23 cellular contexts compared by ENCODE assay signal in genomic region chr5:135313405-135313804, GRCh38.
DNase-seq lines count a peak whose midpoint lies in the region; ATAC-seq and TF ChIP-seq lines count a peak whose summit lies in the region.
"Had no signal": no experiment of that assay in that cellular context is flagged by ENCODE, and none has a peak within 500 bp of the region (broad histone marks: within the 10 kb centered on the region; RNA-seq: fewer than 3 reads in every experiment).

No MANE protein-coding gene starts in this region.

- no peaks in the 10 kb centered on the region for H3K9me3 Mint-ChIP-seq in natural killer cell treated with Interleukin-12 subunit alpha and Interleukin-12 subunit beta and Interleukin-15 and Interleukin-18, amount 100 ng/mL, for 72 hours
- H3K9me3 Mint-ChIP-seq in natural killer cell, result no peaks in the 10 kb centered on the region
- H3K9me3 Mint-ChIP-seq in activated T-helper 1 cell treated with anti-CD3 and anti-CD28 coated beads, Interleukin-12 subunit alpha, Interleukin-12 subunit beta, Interleukin-2, Interleukin-4 antibody, amounts not matched to agents 30 ng/mL and 10 ng/mL and 1 ng/mL, durations not matched to agents 14 hours and 24 hours and 36 hours, result no peaks in the 10 kb centered on the region
- H3K9me3 Mint-ChIP-seq: neural progenitor cell had no signal

- H3K79me1 ChIP-seq in IMR-90 (ENCODE audit: low read depth in 1 of 2, low read length in 2 of 2), result no peaks in the 10 kb centered on the region; a peak in 1 of 4 replicates

- H4K5ac ChIP-seq in IMR-90 (ENCODE audit: low read depth, low read length), result no peak overlapping the region

- no peak overlapping the region for H3K4me3 Mint-ChIP-seq in natural killer cell treated with Interleukin-12 subunit alpha and Interleukin-12 subunit beta and Interleukin-15 and Interleukin-18, amount 100 ng/mL, for 72 hours
- no peak overlapping the region for H3K4me3 Mint-ChIP-seq in natural killer cell
- H3K4me3 Mint-ChIP-seq in activated T-helper 1 cell treated with anti-CD3 and anti-CD28 coated beads, Interleukin-12 subunit alpha, Interleukin-12 subunit beta, Interleukin-2, Interleukin-4 antibody, amounts not matched to agents 30 ng/mL and 10 ng/mL and 1 ng/mL, durations not matched to agents 14 hours and 24 hours and 36 hours, result peak overlapping the region; percentile 24
- H3K4me3 Mint-ChIP-seq: CD14-positive monocyte, neural progenitor cell had no signal

- H3K4me1 Mint-ChIP-seq in natural killer cell treated with Interleukin-12 subunit alpha and Interleukin-12 subunit beta and Interleukin-15 and Interleukin-18, amount 100 ng/mL, for 72 hours (ENCODE audit: low read depth in 2 of 2), result peaks cover 6 to 12% of the 10 kb centered on the region in 2 donors
- H3K4me1 Mint-ChIP-seq in natural killer cell, result peaks cover 5 to 15% of the 10 kb centered on the region in 2 donors
- H3K4me1 Mint-ChIP-seq in activated T-helper 1 cell treated with anti-CD3 and anti-CD28 coated beads, Interleukin-12 subunit alpha, Interleukin-12 subunit beta, Interleukin-2, Interleukin-4 antibody, amounts not matched to agents 30 ng/mL and 10 ng/mL and 1 ng/mL, durations not matched to agents 14 hours and 24 hours and 36 hours (ENCODE audit: low read depth), result peaks cover 62% of the 10 kb centered on the region

- TF ChIP-seq CTCF in natural killer cell (IDR thresholded peaks at IDR 0.05) (no peak), IMR-90 (conservative IDR thresholded peaks at IDR 0.05; ENCODE audit: low read depth, low read length) (no peak)

- CTCF ChIA-PET in IMR-90 (lab: Yijun Ruan, JAX), result interaction anchor here (0.6 kb wide), 1 partner anchor 38 kb away, joined by 7 read pairs; no protein-coding TSS in a partner anchor

- in situ Hi-C loops in IMR-90 (cut with MboI; ENCODE audit: low sequenced_read_pairs) (no loop called here), ACHN (cut with HindIII; ENCODE audit: low pct_ligation_motif_present, low pct_unique_long_range_greater_than_20kb, low sequenced_read_pairs) (no loop called here)

- no TSS peak for BruUV-seq in IMR-90 (replicated peaks; lab: Mats Ljungman, UMichigan)

- no peaks in the 10 kb centered on the region for H3K9me3 ChIP-seq in IMR-90 (ENCODE audit: control insufficient read depth, insufficient read depth, low read length)
- H3K9me3 ChIP-seq: gastroesophageal sphincter, right lobe of liver, SJSA1, upper lobe of left lung had no signal

- no peak overlapping the region for H2AK9ac ChIP-seq in IMR-90 (replicated peaks; ENCODE audit: low read depth, low read length, poor library complexity)

- no peak for TF ChIP-seq RAD21 in IMR-90 (IDR thresholded peaks at IDR 0.05; ENCODE audit: low read length)

- H2BK20ac ChIP-seq in IMR-90 (ENCODE audit: low read depth, low read length), result peak overlapping the region; percentile 69; the same call in 1 of the 2 replicates

- TF ChIP-seq POLR2A in IMR-90 (IDR thresholded peaks at IDR 0.05; ENCODE audit: low read depth, low read length), result no peak

- no peak overlapping the region for H3K27ac ChIP-seq in IMR-90 (ENCODE audit: insufficient read depth, low read length)
- H3K27ac ChIP-seq: gastroesophageal sphincter, neural progenitor cell, right lobe of liver, SJSA1, upper lobe of left lung had no signal

- H3K9ac ChIP-seq in IMR-90 (ENCODE audit: low read depth, low read length), result no peak overlapping the region
- H3K9ac ChIP-seq: neural progenitor cell had no signal

- H3K56ac ChIP-seq in IMR-90 (ENCODE audit: extremely low read depth, insufficient read depth, low read length), result no peak overlapping the region

- H3K14ac ChIP-seq in IMR-90 (replicated peaks; ENCODE audit: low read depth, low read length), result peak overlapping the region; percentile 27

- H3K27me3 ChIP-seq in IMR-90 (ENCODE audit: control insufficient read depth, insufficient read depth, low read length), result no peaks in the 10 kb centered on the region
- H3K27me3 ChIP-seq: gastroesophageal sphincter, right lobe of liver, SJSA1, upper lobe of left lung had no signal

- H4K8ac ChIP-seq in IMR-90 (ENCODE audit: low read depth in 2 of 2, low read length in 2 of 2), result peak overlapping the region in 1 of 2 experiments; percentile 33; a peak in 1 of 4 replicates

- POLR2A ChIA-PET in IMR-90 (lab: Charles Lee; ENCODE audit: unreplicated experiment), result no interaction called here

- H3K18ac ChIP-seq in IMR-90 (ENCODE audit: low read depth, low read length), result no peak overlapping the region

- peak overlapping the region; percentile 55 for H4K91ac ChIP-seq in IMR-90 (ENCODE audit: insufficient read depth, low read depth, low read length)

- H2BK5ac ChIP-seq in IMR-90 (ENCODE audit: low read depth, low read length, poor library complexity, severe bottlenecking), result no peak overlapping the region

- H3K4me2 ChIP-seq in IMR-90 (ENCODE audit: low read depth, low read length), result no peak overlapping the region
- H3K4me2 ChIP-seq: neural progenitor cell had no signal

- H3K27ac Mint-ChIP-seq in natural killer cell treated with Interleukin-12 subunit alpha and Interleukin-12 subunit beta and Interleukin-15 and Interleukin-18, amount 100 ng/mL, for 72 hours, result no peak overlapping the region
- H3K27ac Mint-ChIP-seq in natural killer cell, result no peak overlapping the region
- peak overlapping the region; percentile 47 for H3K27ac Mint-ChIP-seq in activated T-helper 1 cell treated with anti-CD3 and anti-CD28 coated beads, Interleukin-12 subunit alpha, Interleukin-12 subunit beta, Interleukin-2, Interleukin-4 antibody, amounts not matched to agents 30 ng/mL and 10 ng/mL and 1 ng/mL, durations not matched to agents 14 hours and 24 hours and 36 hours
- H3K27ac Mint-ChIP-seq: CD14-positive monocyte, neural progenitor cell, progenitor cell of endocrine pancreas had no signal

- H3K4me1 ChIP-seq in IMR-90 (ENCODE audit: control insufficient read depth, insufficient read depth, low read length), result peaks cover 18% of the 10 kb centered on the region
- H3K4me1 ChIP-seq: neural progenitor cell, upper lobe of left lung had no signal

- H2BK15ac ChIP-seq in IMR-90 (ENCODE audit: low read depth, low read length), result peak overlapping the region; percentile 45; the same call in 2 of the 3 replicates

- peak overlapping the region; percentile 9 for H2AFZ ChIP-seq in IMR-90 (replicated peaks; ENCODE audit: low read length, poor library complexity)
- H2AFZ ChIP-seq: neural progenitor cell had no signal

- H2BK120ac ChIP-seq in IMR-90 (ENCODE audit: low read depth, low read length), result peak overlapping the region; percentile 45; the same call in 1 of the 2 replicates

- peak; percentile 28 to 36 for ATAC-seq in natural killer cell treated with Interleukin-12 subunit alpha and Interleukin-12 subunit beta and Interleukin-15 and Interleukin-18, amount 100 ng/mL, for 72 hours
- no peak for ATAC-seq in natural killer cell
- ATAC-seq in IMR-90 (ENCODE audit: low read depth), result no peak
- no peak for ATAC-seq in GM21526 (IDR thresholded peaks at IDR 0.05; ENCODE audit: low FRiP score, unreplicated experiment)
- ATAC-seq: gastroesophageal sphincter, left cardiac atrium, right lobe of liver had no signal

- no peaks in the 10 kb centered on the region for H3K36me3 Mint-ChIP-seq in natural killer cell treated with Interleukin-12 subunit alpha and Interleukin-12 subunit beta and Interleukin-15 and Interleukin-18, amount 100 ng/mL, for 72 hours
- H3K36me3 Mint-ChIP-seq in natural killer cell, result no peaks in the 10 kb centered on the region
- H3K36me3 Mint-ChIP-seq in activated T-helper 1 cell treated with anti-CD3 and anti-CD28 coated beads, Interleukin-12 subunit alpha, Interleukin-12 subunit beta, Interleukin-2, Interleukin-4 antibody, amounts not matched to agents 30 ng/mL and 10 ng/mL and 1 ng/mL, durations not matched to agents 14 hours and 24 hours and 36 hours (ENCODE audit: low read depth), result no peaks in the 10 kb centered on the region
- H3K36me3 Mint-ChIP-seq: CD14-positive monocyte, neural progenitor cell had no signal

- H3K9me1 ChIP-seq in IMR-90 (ENCODE audit: insufficient read depth, low read length), result peaks cover 20% of the 10 kb centered on the region

- no peak overlapping the region for H3K4me3 ChIP-seq in IMR-90 (ENCODE audit: insufficient read depth, low read depth, low read length)
- H3K4me3 ChIP-seq: gastroesophageal sphincter, neural progenitor cell, right lobe of liver, SJSA1, upper lobe of left lung had no signal

- no peak for DNase-seq in natural killer cell treated with Interleukin-12 subunit alpha and Interleukin-12 subunit beta and Interleukin-15 and Interleukin-18, amount 100 ng/mL, for 72 hours (ENCODE audit: low spot score)
- DNase-seq in natural killer cell (no peak), IMR-90 (no peak), T1000 (lab: John Stamatoyannopoulos, UW) (no peak), ACHN (no peak)
- DNase-seq in activated T-helper 1 cell treated with anti-CD3 and anti-CD28 coated beads, Interleukin-12 subunit alpha, Interleukin-12 subunit beta, Interleukin-2, Interleukin-4 antibody, amounts not matched to agents 30 ng/mL and 10 ng/mL and 1 ng/mL, durations not matched to agents 14 hours and 24 hours and 36 hours (ENCODE audit: low spot score), result no peak
- DNase-seq: activated CD4-positive, alpha-beta T cell treated with anti-CD3 and anti-CD28 coated beads for 48 hours; hippocampal formation; KBM-7; left cardiac atrium; mammary epithelial cell; NCI-H1417 treated with DMSO at 0.1 percent for 48 hours; NCI-H2081; NCI-H226; stimulated activated CD4-positive, alpha-beta T cell treated with anti-CD3 and anti-CD28 coated beads, Interleukin-4, amount 100 ng/mL, for 1 hour; upper lobe of left lung had no signal

- intact Hi-C loops in natural killer cell (cut with micrococcal nuclease) (no loop called here), IMR-90 (cut with micrococcal nuclease) (loop anchor here (5.0 kb wide), 1 partner anchor 106 kb away; no protein-coding TSS in a partner anchor)
- intact Hi-C loops in activated T-helper 1 cell treated with anti-CD3 and anti-CD28 coated beads, Interleukin-12 subunit alpha, Interleukin-12 subunit beta, Interleukin-2, Interleukin-4 antibody, amounts not matched to agents 30 ng/mL and 10 ng/mL and 1 ng/mL, durations not matched to agents 14 hours and 24 hours and 36 hours (cut with micrococcal nuclease), result no loop called here

- WGBS in IMR-90 (ENCODE audit: extremely low coverage in 2 of 2, insufficient read length in 1 of 2), 2 experiments, result no CpG with 5 or more reads among the region's 4 CpGs

- peak overlapping the region; percentile 70; the same call in 1 of the 2 replicates for H2AK5ac ChIP-seq in IMR-90 (ENCODE audit: low read depth, low read length)

- H3K36me3 ChIP-seq in IMR-90 (ENCODE audit: control insufficient read depth, insufficient read depth, low read length), result no peaks in the 10 kb centered on the region
- H3K36me3 ChIP-seq: gastroesophageal sphincter, neural progenitor cell, right lobe of liver, SJSA1, upper lobe of left lung had no signal

- H4K20me1 ChIP-seq in IMR-90 (ENCODE audit: insufficient read depth, low read length), result no peaks in the 10 kb centered on the region

- dilution Hi-C loops in IMR-90 (cut with HindIII; ENCODE audit: low sequenced_read_pairs, unreplicated experiment), result no loop called here

- peak overlapping the region; percentile 36; the same call in 1 of the 2 replicates for H3K23ac ChIP-seq in IMR-90 (ENCODE audit: low read depth, low read length)

- peaks cover 0 to 3% of the 10 kb centered on the region in 2 donors for H3K27me3 Mint-ChIP-seq in natural killer cell treated with Interleukin-12 subunit alpha and Interleukin-12 subunit beta and Interleukin-15 and Interleukin-18, amount 100 ng/mL, for 72 hours
- no peaks in the 10 kb centered on the region for H3K27me3 Mint-ChIP-seq in natural killer cell (ENCODE audit: low read depth in 2 of 2)
- peaks cover 2% of the 10 kb centered on the region for H3K27me3 Mint-ChIP-seq in activated T-helper 1 cell treated with anti-CD3 and anti-CD28 coated beads, Interleukin-12 subunit alpha, Interleukin-12 subunit beta, Interleukin-2, Interleukin-4 antibody, amounts not matched to agents 30 ng/mL and 10 ng/mL and 1 ng/mL, durations not matched to agents 14 hours and 24 hours and 36 hours (ENCODE audit: insufficient read depth)

- peak overlapping the region; percentile 53 for H3K4ac ChIP-seq in IMR-90 (ENCODE audit: low read depth, low read length)

Comparison
In these comparisons a context has a peak if more than half of its experiments do, and no peak if none do; other contexts are left out.
1. ATAC-seq: peak in natural killer cell treated with Interleukin-12 subunit alpha and Interleukin-12 subunit beta and Interleukin-15 and Interleukin-18, amount 100 ng/mL, for 72 hours (2 of 2); none in natural killer cell (0 of 3), IMR-90 (single experiment) and GM21526 (single experiment).